ENCODE assay signal across 8 cellular contexts in the genomic region with DNA sequence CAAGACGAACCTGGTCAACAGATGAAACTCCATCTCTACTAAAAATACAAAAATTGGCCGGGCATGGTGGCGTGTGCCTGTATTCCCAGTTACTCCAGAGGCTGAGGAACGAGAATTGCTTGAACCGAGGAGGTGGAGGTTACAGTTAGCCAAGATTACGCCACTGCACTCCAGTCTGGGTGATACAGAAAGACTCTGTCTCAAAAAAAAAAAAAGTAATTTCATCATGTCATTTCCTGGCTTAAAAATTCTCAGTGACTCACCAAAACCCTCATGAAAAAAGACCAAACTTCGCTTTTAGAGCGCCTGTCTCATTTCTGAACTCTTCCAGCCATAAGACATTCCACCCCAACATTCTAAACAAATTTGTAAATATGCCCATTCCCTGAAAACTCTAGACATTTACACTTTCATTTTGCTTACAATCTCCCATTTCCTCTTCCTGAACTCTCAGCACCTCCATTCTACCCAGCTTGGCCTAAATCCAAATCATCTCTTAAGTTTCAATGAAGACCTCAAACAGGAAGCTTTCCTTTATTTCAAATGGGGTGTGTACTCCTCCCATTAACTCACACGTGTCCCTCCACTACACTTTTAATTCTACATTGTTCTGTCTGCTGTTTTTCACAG. TPM values are rescaled to one million over a fixed set of nuclear protein-coding genes. Genes with fewer than 3 reads are reported as not detected.
DNase-seq lines count a peak whose midpoint lies in the region; ATAC-seq and TF ChIP-seq lines count a peak whose summit lies in the region.

No MANE protein-coding gene starts in this region.

- no peaks in the 10 kb centered on the region for H3K36me3 Mint-ChIP-seq in CD4-positive, alpha-beta T cell (ENCODE audit: low read depth)
- H3K36me3 Mint-ChIP-seq in activated naive CD8-positive, alpha-beta T cell treated with anti-CD3 and anti-CD28 coated beads, Interleukin-2, amount 50 U/mL, for 24 hours (ENCODE audit: low read depth): no peaks in the 10 kb centered on the region

- H3K4me3 Mint-ChIP-seq in CD4-positive, alpha-beta T cell: peak overlapping the region; percentile 12
- H3K4me3 Mint-ChIP-seq in activated naive CD8-positive, alpha-beta T cell treated with anti-CD3 and anti-CD28 coated beads, Interleukin-2, amount 50 U/mL, for 24 hours: peak overlapping the region; percentile 35

- H3K27ac Mint-ChIP-seq in CD4-positive, alpha-beta T cell: peak overlapping the region; percentile 80
- peak overlapping the region; percentile 88 for H3K27ac Mint-ChIP-seq in activated naive CD8-positive, alpha-beta T cell treated with anti-CD3 and anti-CD28 coated beads, Interleukin-2, amount 50 U/mL, for 24 hours

- intact Hi-C loops in CD4-positive, alpha-beta T cell (cut with DNase I, micrococcal nuclease): no loop called here

- H3K27ac ChIP-seq in CD4-positive, alpha-beta T cell (ENCODE audit: low read depth, low read length): no peak overlapping the region

- no peaks in the 10 kb centered on the region for H3K9me3 ChIP-seq in CD4-positive, alpha-beta T cell (ENCODE audit: control insufficient read depth, low read length)

- H3K27me3 ChIP-seq in CD4-positive, alpha-beta T cell (ENCODE audit: control insufficient read depth, insufficient read depth, low read length): no peaks in the 10 kb centered on the region

- no peak for TF ChIP-seq CTCF in CD4-positive, alpha-beta T cell (IDR thresholded peaks at IDR 0.05)

- CTCF ChIA-PET in CD4-positive, alpha-beta T cell (lab: Charles Lee): no interaction called here

- peaks cover 19% of the 10 kb centered on the region for H3K4me1 Mint-ChIP-seq in CD4-positive, alpha-beta T cell (ENCODE audit: low read depth)
- H3K4me1 Mint-ChIP-seq in activated naive CD8-positive, alpha-beta T cell treated with anti-CD3 and anti-CD28 coated beads, Interleukin-2, amount 50 U/mL, for 24 hours: peaks cover 17% of the 10 kb centered on the region

- DNase-seq in CD4-positive, alpha-beta T cell: no peak
- DNase-seq in LoVo (ENCODE audit: low spot score) (peak; percentile 60), lung microvascular endothelial cell (ENCODE audit: low read depth in 2 of 2) (peak; percentile 46 to 91), activated gamma-delta T cell treated with Interleukin-2 at 50 U/mL for 16 hours (no peak)
- no peak for DNase-seq in activated naive CD8-positive, alpha-beta T cell treated with anti-CD3 and anti-CD28 coated beads, Interleukin-2, amount 50 U/mL, for 24 hours
- DNase-seq in activated effector memory CD4-positive, alpha-beta T cell treated with anti-CD3 and anti-CD28 coated beads, Interleukin-2, amount 50 U/mL, for 16 hours: no peak
- no peak for DNase-seq in activated CD8-positive, alpha-beta memory T cell treated with anti-CD3 and anti-CD28 coated beads, Interleukin-2, amount 50 U/mL, for 48 hours

- H3K27me3 Mint-ChIP-seq in CD4-positive, alpha-beta T cell: no peaks in the 10 kb centered on the region
- peaks cover 2% of the 10 kb centered on the region for H3K27me3 Mint-ChIP-seq in activated naive CD8-positive, alpha-beta T cell treated with anti-CD3 and anti-CD28 coated beads, Interleukin-2, amount 50 U/mL, for 24 hours

- H3K9me3 Mint-ChIP-seq in CD4-positive, alpha-beta T cell: no peaks in the 10 kb centered on the region
- peaks cover under 1% of the 10 kb centered on the region for H3K9me3 Mint-ChIP-seq in activated naive CD8-positive, alpha-beta T cell treated with anti-CD3 and anti-CD28 coated beads, Interleukin-2, amount 50 U/mL, for 24 hours

- peak; percentile 73 for ATAC-seq in CD4-positive, alpha-beta T cell (ENCODE audit: poor library complexity)
- ATAC-seq in activated naive CD8-positive, alpha-beta T cell treated with anti-CD3 and anti-CD28 coated beads, Interleukin-2, amount 50 U/mL, for 24 hours: peak; percentile 54
- no peak for ATAC-seq in GM18858 (IDR thresholded peaks at IDR 0.05; ENCODE audit: unreplicated experiment)

- POLR2A ChIA-PET in CD4-positive, alpha-beta T cell (lab: Charles Lee): no interaction called here

RNA-seq across cellular contexts. Expression of a gene that starts 50.5 kb away (rescaled TPM):
- 100 to 1,000 TPM; 357 to 387 TPM for total RNA-seq in CD4-positive, alpha-beta T cell
- 31.6 and 34.5 TPM in 2 replicates for total RNA-seq in lung microvascular endothelial cell

Comparison
In these comparisons a context has a peak if more than half of its experiments do, and no peak if none do; other contexts are left out.
1. DNase-seq: peak in LoVo (single experiment) and lung microvascular endothelial cell (2 of 2); none in CD4-positive, alpha-beta T cell (0 of 10), activated naive CD8-positive, alpha-beta T cell treated with anti-CD3 and anti-CD28 coated beads, Interleukin-2, amount 50 U/mL, for 24 hours (single experiment), activated effector memory CD4-positive, alpha-beta T cell treated with anti-CD3 and anti-CD28 coated beads, Interleukin-2, amount 50 U/mL, for 16 hours (single experiment), activated gamma-delta T cell treated with Interleukin-2 at 50 U/mL for 16 hours (single experiment) and activated CD8-positive, alpha-beta memory T cell treated with anti-CD3 and anti-CD28 coated beads, Interleukin-2, amount 50 U/mL, for 48 hours (single experiment).
2. RNA of a gene that starts 50.5 kb away (total RNA-seq): 357 to 387 TPM in CD4-positive, alpha-beta T cell; 31.6 to 34.5 TPM in lung microvascular endothelial cell; every median in the first group is over 10 times any median in the second.